Comparison of ENCODE assay signal across 1 cellular context in genomic region chr10:14425031-14425430, GRCh38.
TF ChIP-seq lines count a peak whose summit lies in the region.

No MANE protein-coding gene starts in this region.

TF ChIP-seq in WTC11, 78 proteins besides CTCF, POLR2A, EP300 and RAD21 (continued from another document):
- TF ChIP-seq ZMAT4 (CRISPR knock-in tag; IDR thresholded peaks at IDR 0.05) (no peak), RELA (CRISPR knock-in tag; IDR thresholded peaks at IDR 0.05; ENCODE audit: borderline replicate concordance) (no peak), ELF4 (CRISPR knock-in tag; IDR thresholded peaks at IDR 0.05; ENCODE audit: low read depth) (no peak), CBFB (CRISPR knock-in tag; IDR thresholded peaks at IDR 0.05; ENCODE audit: low read depth) (no peak), ZNF281 (CRISPR knock-in tag; IDR thresholded peaks at IDR 0.05) (no peak)
